ENCODE assay signal across 8 cellular contexts in genomic region chr13:30159446-30159839, GRCh38.
DNase-seq lines count a peak whose midpoint lies in the region; ATAC-seq and TF ChIP-seq lines count a peak whose summit lies in the region.

No MANE protein-coding gene starts in this region.

- no peaks in the 10 kb centered on the region for H3K27me3 Mint-ChIP-seq in T-helper 1 cell treated with Interleukin-12 subunit alpha and Interleukin-12 subunit beta and Interleukin-4 antibody, amounts not matched to agents 30 μg/mL and 1 μg/mL, for 36 hours (ENCODE audit: low read depth)
- no peaks in the 10 kb centered on the region for H3K27me3 Mint-ChIP-seq in endodermal cell (ENCODE audit: insufficient read depth)

- DNase-seq in GM23248 = peak; percentile 91
- DNase-seq in endodermal cell = peak; percentile 55
- peak; percentile 16 to 41 for DNase-seq in stimulated activated CD4-positive, alpha-beta T cell treated with anti-CD3 and anti-CD28 coated beads, Interleukin-4, amount 100 ng/mL, for 4 hours
- no peak for DNase-seq in NOMO-1 (lab: John Stamatoyannopoulos, UW; ENCODE audit: unreplicated experiment in 2 of 2)
- DNase-seq in NCI-H1092 treated with DMSO at 0.1 percent for 48 hours (lab: John Stamatoyannopoulos, UW) = no peak
- DNase-seq in NCI-H146 treated with DMSO at 0.1 percent for 48 hours (lab: John Stamatoyannopoulos, UW; ENCODE audit: unreplicated experiment) = no peak

- H3K27ac ChIP-seq in GM23248 (peak overlapping the region; percentile 43; the same call in 1 of the 2 replicates), endodermal cell (ENCODE audit: low read depth, low read length) (no peak overlapping the region)

- H3K27ac Mint-ChIP-seq in T-helper 1 cell treated with Interleukin-12 subunit alpha and Interleukin-12 subunit beta and Interleukin-4 antibody, amounts not matched to agents 30 μg/mL and 1 μg/mL, for 36 hours = peak overlapping the region; percentile 26
- H3K27ac Mint-ChIP-seq in endodermal cell = no peak overlapping the region

- H3K27me3 ChIP-seq in GM23248 (replicated peaks; ENCODE audit: insufficient read depth) = peaks cover 3% of the 10 kb centered on the region; the same call in 1 of the 2 replicates
- H3K27me3 ChIP-seq in endodermal cell (ENCODE audit: control insufficient read depth, insufficient read depth, low read length, poor library complexity, severe bottlenecking) = no peaks in the 10 kb centered on the region

- no peak for TF ChIP-seq CTCF in endodermal cell (conservative IDR thresholded peaks at IDR 0.05)

- H3K9me3 Mint-ChIP-seq in T-helper 1 cell treated with Interleukin-12 subunit alpha and Interleukin-12 subunit beta and Interleukin-4 antibody, amounts not matched to agents 30 μg/mL and 1 μg/mL, for 36 hours = no peaks in the 10 kb centered on the region
- H3K9me3 Mint-ChIP-seq in endodermal cell = peaks cover 9% of the 10 kb centered on the region

- H3K4me3 ChIP-seq in GM23248 (no peak overlapping the region), endodermal cell (ENCODE audit: low read length) (no peak overlapping the region)

- ATAC-seq in GM18520 (IDR thresholded peaks at IDR 0.05; ENCODE audit: unreplicated experiment) = no peak

- H3K36me3 ChIP-seq in GM23248 (ENCODE audit: low read depth) (no peaks in the 10 kb centered on the region), endodermal cell (ENCODE audit: control insufficient read depth, insufficient read depth, low read length) (no peaks in the 10 kb centered on the region)

- H2AFZ ChIP-seq in GM23248 = no peak overlapping the region

- no peaks in the 10 kb centered on the region for H3K9me2 ChIP-seq in GM23248 (ENCODE audit: insufficient read depth)

- H3K4me3 Mint-ChIP-seq in T-helper 1 cell treated with Interleukin-12 subunit alpha and Interleukin-12 subunit beta and Interleukin-4 antibody, amounts not matched to agents 30 μg/mL and 1 μg/mL, for 36 hours = peak overlapping the region; percentile 8
- no peak overlapping the region for H3K4me3 Mint-ChIP-seq in endodermal cell

- WGBS in GM23248 (ENCODE audit: low coverage in 1 of 2, low lambda C conversion rate in 2 of 2, missing lambda C conversion rate in 2 of 2), 2 experiments = 2 to 9% methylated on average over 4 of the region's 4 CpGs
- WGBS in endodermal cell (ENCODE audit: insufficient coverage in 1 of 2, insufficient read length in 1 of 2), 2 experiments = 52 to 66% methylated on average over 4 of the region's 4 CpGs

- H4K20me1 ChIP-seq in GM23248 (ENCODE audit: insufficient read depth) = no peaks in the 10 kb centered on the region

- H3K4me1 Mint-ChIP-seq in T-helper 1 cell treated with Interleukin-12 subunit alpha and Interleukin-12 subunit beta and Interleukin-4 antibody, amounts not matched to agents 30 μg/mL and 1 μg/mL, for 36 hours (ENCODE audit: low read depth) = peaks cover 43% of the 10 kb centered on the region
- H3K4me1 Mint-ChIP-seq in endodermal cell = peaks cover 6% of the 10 kb centered on the region

- H3K9me3 ChIP-seq in GM23248 (ENCODE audit: low read depth) (no peaks in the 10 kb centered on the region), endodermal cell (ENCODE audit: control insufficient read depth, low read length) (no peaks in the 10 kb centered on the region)

- H3F3A ChIP-seq in GM23248 (ENCODE audit: insufficient read depth) = peaks cover 18% of the 10 kb centered on the region

- peak overlapping the region; percentile 35; the same call in 1 of the 2 replicates for H3K9ac ChIP-seq in GM23248
- H3K9ac ChIP-seq in endodermal cell (ENCODE audit: extremely low read depth, low read length, poor library complexity, severe bottlenecking) = no peak overlapping the region

- H3K4me2 ChIP-seq in GM23248 (ENCODE audit: unreplicated experiment) = peak overlapping the region; percentile 35

- in situ Hi-C loops in GM23248 (cut with MboI) = no loop called here

- no peaks in the 10 kb centered on the region for H3K79me2 ChIP-seq in GM23248 (ENCODE audit: insufficient read depth)

- no peaks in the 10 kb centered on the region for H3K36me3 Mint-ChIP-seq in T-helper 1 cell treated with Interleukin-12 subunit alpha and Interleukin-12 subunit beta and Interleukin-4 antibody, amounts not matched to agents 30 μg/mL and 1 μg/mL, for 36 hours (ENCODE audit: low read depth)
- H3K36me3 Mint-ChIP-seq in endodermal cell (ENCODE audit: low read depth) = no peaks in the 10 kb centered on the region

- H3K4me1 ChIP-seq in GM23248 (ENCODE audit: insufficient read depth) = peaks cover 11% of the 10 kb centered on the region
- no peaks in the 10 kb centered on the region for H3K4me1 ChIP-seq in endodermal cell (ENCODE audit: control insufficient read depth, insufficient read depth, low read length)

Comparison
In these comparisons a context has a peak if more than half of its experiments do, and no peak if none do; other contexts are left out.
1. DNase-seq: peak in GM23248 (single experiment), endodermal cell (single experiment) and stimulated activated CD4-positive, alpha-beta T cell treated with anti-CD3 and anti-CD28 coated beads, Interleukin-4, amount 100 ng/mL, for 4 hours (2 of 2); none in NOMO-1 (0 of 2), NCI-H1092 treated with DMSO at 0.1 percent for 48 hours (single experiment) and NCI-H146 treated with DMSO at 0.1 percent for 48 hours (single experiment).